ENCODE assay signal across 1 cellular context in the genomic region with DNA sequence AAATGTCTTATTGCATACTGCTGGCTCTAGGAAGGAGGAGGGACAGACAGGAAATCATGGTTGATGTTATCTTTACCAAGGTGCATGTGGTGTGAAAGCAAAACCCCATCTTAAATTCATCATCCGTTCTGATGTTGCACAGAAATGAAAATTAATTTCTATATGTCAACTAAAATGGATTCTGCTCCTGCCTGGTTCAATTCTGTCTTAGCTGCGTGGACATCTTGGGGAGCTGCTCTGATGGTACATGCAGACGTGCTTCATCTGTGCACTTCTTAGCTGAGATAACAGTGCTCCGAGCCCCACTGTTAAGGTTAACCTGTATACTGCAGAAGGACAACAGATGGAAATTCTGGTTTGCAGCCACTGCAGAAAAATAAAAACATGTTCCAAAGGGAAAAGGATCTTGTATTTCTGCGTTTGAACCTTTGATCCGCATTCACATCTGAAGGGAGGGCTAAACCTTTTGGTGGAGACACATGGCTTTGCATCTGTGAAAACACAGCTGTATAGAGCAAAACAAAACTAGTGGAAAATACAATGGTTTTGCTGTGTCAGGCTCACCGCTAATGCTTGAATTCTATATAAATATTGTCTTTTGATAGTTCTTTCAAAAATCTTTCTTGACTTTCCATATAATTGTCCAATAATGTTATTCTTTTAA.
TF ChIP-seq lines count a peak whose summit lies in the region.

No MANE protein-coding gene starts in this region.

TF ChIP-seq in GM23338, 12 proteins besides CTCF, POLR2A, EP300 and RAD21 (continued from another document):
- TF ChIP-seq, protein P1, sequence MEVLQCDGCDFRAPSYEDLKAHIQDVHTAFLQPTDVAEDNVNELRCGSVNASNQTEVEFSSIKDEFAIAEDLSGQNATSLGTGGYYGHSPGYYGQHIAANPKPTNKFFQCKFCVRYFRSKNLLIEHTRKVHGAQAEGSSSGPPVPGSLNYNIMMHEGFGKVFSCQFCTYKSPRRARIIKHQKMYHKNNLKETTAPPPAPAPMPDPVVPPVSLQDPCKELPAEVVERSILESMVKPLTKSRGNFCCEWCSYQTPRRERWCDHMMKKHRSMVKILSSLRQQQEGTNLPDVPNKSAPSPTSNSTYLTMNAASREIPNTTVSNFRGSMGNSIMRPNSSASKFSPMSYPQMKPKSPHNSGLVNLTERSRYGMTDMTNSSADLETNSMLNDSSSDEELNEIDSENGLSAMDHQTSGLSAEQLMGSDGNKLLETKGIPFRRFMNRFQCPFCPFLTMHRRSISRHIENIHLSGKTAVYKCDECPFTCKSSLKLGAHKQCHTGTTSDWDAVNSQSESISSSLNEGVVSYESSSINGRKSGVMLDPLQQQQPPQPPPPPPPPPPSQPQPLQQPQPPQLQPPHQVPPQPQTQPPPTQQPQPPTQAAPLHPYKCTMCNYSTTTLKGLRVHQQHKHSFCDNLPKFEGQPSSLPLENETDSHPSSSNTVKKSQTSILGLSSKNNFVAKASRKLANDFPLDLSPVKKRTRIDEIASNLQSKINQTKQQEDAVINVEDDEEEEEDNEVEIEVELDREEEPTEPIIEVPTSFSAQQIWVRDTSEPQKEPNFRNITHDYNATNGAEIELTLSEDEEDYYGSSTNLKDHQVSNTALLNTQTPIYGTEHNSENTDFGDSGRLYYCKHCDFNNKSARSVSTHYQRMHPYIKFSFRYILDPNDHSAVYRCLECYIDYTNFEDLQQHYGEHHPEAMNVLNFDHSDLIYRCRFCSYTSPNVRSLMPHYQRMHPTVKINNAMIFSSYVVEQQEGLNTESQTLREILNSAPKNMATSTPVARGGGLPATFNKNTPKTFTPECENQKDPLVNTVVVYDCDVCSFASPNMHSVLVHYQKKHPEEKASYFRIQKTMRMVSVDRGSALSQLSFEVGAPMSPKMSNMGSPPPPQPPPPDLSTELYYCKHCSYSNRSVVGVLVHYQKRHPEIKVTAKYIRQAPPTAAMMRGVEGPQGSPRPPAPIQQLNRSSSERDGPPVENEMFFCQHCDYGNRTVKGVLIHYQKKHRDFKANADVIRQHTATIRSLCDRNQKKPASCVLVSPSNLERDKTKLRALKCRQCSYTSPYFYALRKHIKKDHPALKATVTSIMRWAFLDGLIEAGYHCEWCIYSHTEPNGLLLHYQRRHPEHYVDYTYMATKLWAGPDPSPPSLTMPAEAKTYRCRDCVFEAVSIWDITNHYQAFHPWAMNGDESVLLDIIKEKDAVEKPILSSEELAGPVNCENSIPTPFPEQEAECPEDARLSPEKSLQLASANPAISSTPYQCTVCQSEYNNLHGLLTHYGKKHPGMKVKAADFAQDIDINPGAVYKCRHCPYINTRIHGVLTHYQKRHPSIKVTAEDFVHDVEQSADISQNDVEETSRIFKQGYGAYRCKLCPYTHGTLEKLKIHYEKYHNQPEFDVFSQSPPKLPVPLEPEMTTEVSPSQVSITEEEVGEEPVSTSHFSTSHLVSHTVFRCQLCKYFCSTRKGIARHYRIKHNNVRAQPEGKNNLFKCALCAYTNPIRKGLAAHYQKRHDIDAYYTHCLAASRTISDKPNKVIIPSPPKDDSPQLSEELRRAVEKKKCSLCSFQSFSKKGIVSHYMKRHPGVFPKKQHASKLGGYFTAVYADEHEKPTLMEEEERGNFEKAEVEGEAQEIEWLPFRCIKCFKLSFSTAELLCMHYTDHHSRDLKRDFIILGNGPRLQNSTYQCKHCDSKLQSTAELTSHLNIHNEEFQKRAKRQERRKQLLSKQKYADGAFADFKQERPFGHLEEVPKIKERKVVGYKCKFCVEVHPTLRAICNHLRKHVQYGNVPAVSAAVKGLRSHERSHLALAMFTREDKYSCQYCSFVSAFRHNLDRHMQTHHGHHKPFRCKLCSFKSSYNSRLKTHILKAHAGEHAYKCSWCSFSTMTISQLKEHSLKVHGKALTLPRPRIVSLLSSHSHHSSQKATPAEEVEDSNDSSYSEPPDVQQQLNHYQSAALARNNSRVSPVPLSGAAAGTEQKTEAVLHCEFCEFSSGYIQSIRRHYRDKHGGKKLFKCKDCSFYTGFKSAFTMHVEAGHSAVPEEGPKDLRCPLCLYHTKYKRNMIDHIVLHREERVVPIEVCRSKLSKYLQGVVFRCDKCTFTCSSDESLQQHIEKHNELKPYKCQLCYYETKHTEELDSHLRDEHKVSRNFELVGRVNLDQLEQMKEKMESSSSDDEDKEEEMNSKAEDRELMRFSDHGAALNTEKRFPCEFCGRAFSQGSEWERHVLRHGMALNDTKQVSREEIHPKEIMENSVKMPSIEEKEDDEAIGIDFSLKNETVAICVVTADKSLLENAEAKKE (CRISPR knock-in tag; IDR thresholded peaks at IDR 0.05) = no peak
- TF ChIP-seq, protein P2, sequence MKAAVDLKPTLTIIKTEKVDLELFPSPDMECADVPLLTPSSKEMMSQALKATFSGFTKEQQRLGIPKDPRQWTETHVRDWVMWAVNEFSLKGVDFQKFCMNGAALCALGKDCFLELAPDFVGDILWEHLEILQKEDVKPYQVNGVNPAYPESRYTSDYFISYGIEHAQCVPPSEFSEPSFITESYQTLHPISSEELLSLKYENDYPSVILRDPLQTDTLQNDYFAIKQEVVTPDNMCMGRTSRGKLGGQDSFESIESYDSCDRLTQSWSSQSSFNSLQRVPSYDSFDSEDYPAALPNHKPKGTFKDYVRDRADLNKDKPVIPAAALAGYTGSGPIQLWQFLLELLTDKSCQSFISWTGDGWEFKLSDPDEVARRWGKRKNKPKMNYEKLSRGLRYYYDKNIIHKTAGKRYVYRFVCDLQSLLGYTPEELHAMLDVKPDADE (IDR thresholded peaks at IDR 0.05) = no peak
- TF ChIP-seq NANOG (IDR thresholded peaks at IDR 0.05; ENCODE audit: borderline replicate concordance) = no peak
- no peak for TF ChIP-seq ZNF331 (CRISPR knock-in tag; IDR thresholded peaks at IDR 0.05; ENCODE audit: low read depth)
- TF ChIP-seq CREB1 (CRISPR knock-in tag; IDR thresholded peaks at IDR 0.05; ENCODE audit: low read depth) = no peak
- TF ChIP-seq ZNF114 (CRISPR knock-in tag; IDR thresholded peaks at IDR 0.05) = no peak
